In the genomic region with DNA sequence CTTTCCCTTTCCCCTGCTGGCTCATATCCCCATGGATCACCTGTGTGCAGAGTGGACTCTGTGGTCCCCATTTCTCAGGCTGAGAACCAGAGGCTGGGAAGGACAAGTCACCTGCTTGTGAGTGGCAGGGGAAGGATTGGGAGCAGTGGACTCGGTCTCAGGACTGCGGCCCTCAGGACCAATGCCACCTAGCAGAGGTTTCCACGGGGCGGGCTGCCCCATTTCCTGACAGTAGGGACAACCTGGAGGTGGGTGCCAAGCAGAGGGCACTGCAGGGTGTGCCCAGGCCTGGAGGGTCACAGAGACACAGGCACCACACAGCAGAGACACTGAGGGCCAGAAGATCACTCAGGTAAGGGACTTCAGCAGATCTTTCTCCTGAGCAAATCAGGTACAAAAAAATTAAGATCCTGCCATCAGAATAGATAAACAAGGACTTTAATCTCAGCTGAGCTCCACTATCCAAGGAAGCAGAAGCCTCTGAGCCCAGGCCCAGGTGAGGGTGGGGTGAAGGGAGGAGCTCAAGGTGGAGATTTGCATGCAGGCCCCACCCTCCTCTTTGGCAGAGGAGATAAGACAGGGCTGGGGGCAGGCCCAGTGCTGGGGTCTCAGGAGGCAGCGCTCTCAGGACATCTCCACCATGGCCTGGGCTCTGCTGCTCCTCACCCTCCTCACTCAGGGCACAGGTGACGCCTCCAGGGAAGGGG, we compare ENCODE assay signal across 8 cellular contexts.
A peak's percentile ranks its signal among the peaks of the same experiment; 100 is the strongest.
DNase-seq lines count a peak whose midpoint lies in the region; ATAC-seq, FAIRE-seq and TF ChIP-seq lines count a peak whose summit lies in the region.
"Not testable (repeated sequence)": the region's sequence is repeated elsewhere in the genome, so short reads cannot be mapped to it uniquely, and the experiment has no call there.

No MANE protein-coding gene starts in this region.

- not testable (repeated sequence) for H4K20me1 ChIP-seq in BLaER1 treated with 17β-estradiol and CSF1 and Interleukin-3, amounts not matched to agents 10 nM and 100 nM; MM.1S (ENCODE audit: insufficient read depth, low read length)

- H3K27ac ChIP-seq in BLaER1 treated with 17β-estradiol and CSF1 and Interleukin-3, amounts not matched to agents 10 nM and 100 nM: 0 out of 22 replicates have a peak overlapping the region, but pooled peaks of 1 of the 11 experiments have one; percentile 2
- H3K27ac ChIP-seq in MM.1S (ENCODE audit: low read length): peak overlapping the region; percentile 94
- not testable (repeated sequence) for H3K27ac ChIP-seq in small intestine (ENCODE audit: low read depth in 1 of 2, low read length in 1 of 2)

- peaks cover 15% of the 10 kb centered on the region for H3F3A ChIP-seq in MM.1S (ENCODE audit: insufficient read depth, low read length)

- H3K79me2 ChIP-seq in MM.1S (ENCODE audit: low read length): not testable (repeated sequence)

- H3K36me3 ChIP-seq in BLaER1 treated with 17β-estradiol and CSF1 and Interleukin-3, amounts not matched to agents 10 nM and 100 nM; MM.1S (replicated peaks; ENCODE audit: insufficient read depth, low read length); small intestine (ENCODE audit: control insufficient read depth in 2 of 2, insufficient read depth in 2 of 2, low read length in 2 of 2): not testable (repeated sequence)

- not testable (repeated sequence) for H3K9me3 Mint-ChIP-seq in activated T-cell treated with anti-CD3 and anti-CD28 coated beads, Interleukin-2, amount 50 U/mL, for 4 hours

- not testable (repeated sequence) for H3K9ac ChIP-seq in BLaER1 treated with 17β-estradiol and CSF1 and Interleukin-3, amounts not matched to agents 10 nM and 100 nM
- peak overlapping the region; percentile 85 for H3K9ac ChIP-seq in MM.1S (ENCODE audit: low read length)

- not testable (repeated sequence) for H3K9me2 ChIP-seq in MM.1S (replicated peaks; ENCODE audit: insufficient read depth, low read length)

- TF ChIP-seq CTCF in GM10266 (IDR thresholded peaks at IDR 0.05; ENCODE audit: control insufficient read depth, insufficient read depth, low read depth, missing control alignments); MM.1S (IDR thresholded peaks at IDR 0.05; ENCODE audit: low read length): not testable (repeated sequence)

- peak overlapping the region; percentile 56 for H3K4me3 Mint-ChIP-seq in activated T-cell treated with anti-CD3 and anti-CD28 coated beads, Interleukin-2, amount 50 U/mL, for 4 hours

- not testable (repeated sequence) for FAIRE-seq in small intestine (lab: Jason Lieb, UNC)

- not testable (repeated sequence) for H3K9me3 ChIP-seq in BLaER1 treated with 17β-estradiol and CSF1 and Interleukin-3, amounts not matched to agents 10 nM and 100 nM (replicated peaks in 1 of 11); MM.1S (replicated peaks; ENCODE audit: insufficient read depth, low read length); small intestine (ENCODE audit: control insufficient read depth, low read depth)

- peak; percentile 29 for DNase-seq in GM10266 (ENCODE audit: extremely low spot score)
- peak; percentile 77 for DNase-seq in MM.1S
- not testable (repeated sequence) for DNase-seq in activated T-cell treated with anti-CD3 and anti-CD28 coated beads, Interleukin-2, amount 50 U/mL, for 4 hours; left colon
- DNase-seq in ecto neural progenitor cell (ENCODE audit: low spot score): peak; percentile 17
- DNase-seq in mucosa of gallbladder (ENCODE audit: low spot score): peak; percentile 24
- peak; percentile 9 for DNase-seq in small intestine

- not testable (repeated sequence) for H3K36me3 Mint-ChIP-seq in activated T-cell treated with anti-CD3 and anti-CD28 coated beads, Interleukin-2, amount 50 U/mL, for 4 hours (ENCODE audit: insufficient read depth)

- not testable (repeated sequence) for ATAC-seq in activated T-cell treated with anti-CD3 and anti-CD28 coated beads, Interleukin-2, amount 50 U/mL, for 4 hours
- peak; percentile 64 for ATAC-seq in left colon

- not testable (repeated sequence) for H3K27me3 Mint-ChIP-seq in activated T-cell treated with anti-CD3 and anti-CD28 coated beads, Interleukin-2, amount 50 U/mL, for 4 hours (ENCODE audit: low read depth)

- H2AFZ ChIP-seq in MM.1S (ENCODE audit: low read length): not testable (repeated sequence)

- H3K4me1 Mint-ChIP-seq in activated T-cell treated with anti-CD3 and anti-CD28 coated beads, Interleukin-2, amount 50 U/mL, for 4 hours (ENCODE audit: low read depth): peaks cover 48% of the 10 kb centered on the region

- intact Hi-C loops in left colon (cut with DNase I, micrococcal nuclease): not testable (repeated sequence)

- H3K4me3 ChIP-seq in BLaER1 treated with 17β-estradiol and CSF1 and Interleukin-3, amounts not matched to agents 10 nM and 100 nM; small intestine (ENCODE audit: low read depth in 1 of 2, low read length in 2 of 2): not testable (repeated sequence)
- H3K4me3 ChIP-seq in MM.1S (ENCODE audit: low read length): peak overlapping the region; percentile 28; the same call in 1 of the 2 replicates

- H3K4me1 ChIP-seq in BLaER1 treated with 17β-estradiol and CSF1 and Interleukin-3, amounts not matched to agents 10 nM and 100 nM: peaks cover 2 to 64% (median 37%) of the 10 kb centered on the region in 10 experiments
- peaks cover 32% of the 10 kb centered on the region for H3K4me1 ChIP-seq in MM.1S (ENCODE audit: low read length)
- H3K4me1 ChIP-seq in small intestine (ENCODE audit: control insufficient read depth in 2 of 2, insufficient read depth in 1 of 2, low read depth in 1 of 2, low read length in 1 of 2): not testable (repeated sequence)

- 52 to 67% (median 65%) methylated on average over 6 of the region's 6 CpGs for WGBS in small intestine, 3 donors

- H3K4me2 ChIP-seq in BLaER1 treated with 17β-estradiol and CSF1 and Interleukin-3, amounts not matched to agents 10 nM and 100 nM: peak overlapping the region in 7 of 11 experiments; percentile 4 to 60 (median 45); a peak in 13 of 22 replicates
- H3K4me2 ChIP-seq in MM.1S (ENCODE audit: low read depth, low read length): peak overlapping the region; percentile 59

- not testable (repeated sequence) for H3K27me3 ChIP-seq in BLaER1 treated with 17β-estradiol and CSF1 and Interleukin-3, amounts not matched to agents 10 nM and 100 nM; MM.1S (replicated peaks; ENCODE audit: insufficient read depth, low read length); small intestine (ENCODE audit: control insufficient read depth in 2 of 2, insufficient read depth in 2 of 2, low read length in 2 of 2)
